ENCODE assay signal across 1 cellular context in the genomic region with DNA sequence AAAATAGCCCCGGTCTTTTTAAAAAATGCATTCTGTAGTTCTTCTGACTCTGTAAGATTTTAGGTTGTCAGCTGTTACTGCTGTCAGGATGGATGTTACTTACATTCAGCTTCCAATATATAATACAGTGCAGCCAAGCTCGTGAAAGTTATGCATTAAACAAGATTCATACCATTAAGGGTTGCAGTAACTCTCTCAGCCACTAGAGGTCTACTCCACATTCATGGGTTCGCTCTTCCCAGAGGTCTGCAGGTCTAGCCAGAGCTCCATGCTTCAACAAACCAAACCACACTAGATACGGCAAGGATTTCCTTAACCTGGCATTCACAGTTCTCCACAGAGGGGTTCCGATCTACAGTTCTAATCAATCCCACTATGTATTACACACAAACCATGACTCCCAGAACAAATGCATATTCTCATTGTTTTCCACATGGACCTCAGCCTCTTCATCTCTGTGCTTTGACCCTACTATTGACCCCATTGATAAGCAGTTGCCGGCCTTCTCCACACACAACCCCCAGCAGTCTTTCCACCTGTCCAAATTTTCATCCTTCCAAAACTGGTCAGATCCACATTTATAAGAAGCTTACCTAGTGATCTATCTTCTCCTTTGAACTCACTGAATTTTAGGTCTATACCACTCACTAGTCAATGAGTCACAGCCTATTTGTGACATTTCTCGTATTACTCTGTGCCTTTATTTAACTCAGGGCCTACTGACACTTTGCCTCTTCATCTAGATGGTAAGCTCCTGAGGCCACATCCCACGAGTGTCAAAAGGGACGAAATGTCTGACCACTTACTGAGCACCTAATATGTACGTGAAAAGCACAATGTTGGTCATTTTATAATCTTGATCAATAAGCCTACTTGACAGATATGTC.
TF ChIP-seq lines count a peak whose summit lies in the region.

No MANE protein-coding gene starts in this region.

TF ChIP-seq in HepG2, 621 proteins besides CTCF, POLR2A, EP300 and RAD21 (continued from another document):
- TF ChIP-seq, protein P1, sequence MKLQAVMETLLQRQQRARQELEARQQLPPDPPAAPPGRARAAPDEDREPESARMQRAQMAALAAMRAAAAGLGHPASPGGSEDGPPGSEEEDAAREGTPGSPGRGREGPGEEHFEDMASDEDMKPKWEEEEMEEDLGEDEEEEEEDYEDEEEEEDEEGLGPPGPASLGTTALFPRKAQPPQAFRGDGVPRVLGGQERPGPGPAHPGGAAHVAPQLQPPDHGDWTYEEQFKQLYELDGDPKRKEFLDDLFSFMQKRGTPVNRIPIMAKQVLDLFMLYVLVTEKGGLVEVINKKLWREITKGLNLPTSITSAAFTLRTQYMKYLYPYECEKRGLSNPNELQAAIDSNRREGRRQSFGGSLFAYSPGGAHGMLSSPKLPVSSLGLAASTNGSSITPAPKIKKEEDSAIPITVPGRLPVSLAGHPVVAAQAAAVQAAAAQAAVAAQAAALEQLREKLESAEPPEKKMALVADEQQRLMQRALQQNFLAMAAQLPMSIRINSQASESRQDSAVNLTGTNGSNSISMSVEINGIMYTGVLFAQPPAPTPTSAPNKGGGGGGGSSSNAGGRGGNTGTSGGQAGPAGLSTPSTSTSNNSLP (IDR thresholded peaks at IDR 0.05; ENCODE audit: low read depth, low read length) = no peak
- no peak for TF ChIP-seq ZNF530 (CRISPR knock-in tag; IDR thresholded peaks at IDR 0.05; ENCODE audit: low read depth)
- peak; percentile 37; the same call in 1 of the 2 replicates for TF ChIP-seq SMC3 (IDR thresholded peaks at IDR 0.05; ENCODE audit: low read length)
- TF ChIP-seq TCF7 (IDR thresholded peaks at IDR 0.05; ENCODE audit: low read depth) = no peak
